9 cellular contexts compared by ENCODE assay signal in the genomic region with DNA sequence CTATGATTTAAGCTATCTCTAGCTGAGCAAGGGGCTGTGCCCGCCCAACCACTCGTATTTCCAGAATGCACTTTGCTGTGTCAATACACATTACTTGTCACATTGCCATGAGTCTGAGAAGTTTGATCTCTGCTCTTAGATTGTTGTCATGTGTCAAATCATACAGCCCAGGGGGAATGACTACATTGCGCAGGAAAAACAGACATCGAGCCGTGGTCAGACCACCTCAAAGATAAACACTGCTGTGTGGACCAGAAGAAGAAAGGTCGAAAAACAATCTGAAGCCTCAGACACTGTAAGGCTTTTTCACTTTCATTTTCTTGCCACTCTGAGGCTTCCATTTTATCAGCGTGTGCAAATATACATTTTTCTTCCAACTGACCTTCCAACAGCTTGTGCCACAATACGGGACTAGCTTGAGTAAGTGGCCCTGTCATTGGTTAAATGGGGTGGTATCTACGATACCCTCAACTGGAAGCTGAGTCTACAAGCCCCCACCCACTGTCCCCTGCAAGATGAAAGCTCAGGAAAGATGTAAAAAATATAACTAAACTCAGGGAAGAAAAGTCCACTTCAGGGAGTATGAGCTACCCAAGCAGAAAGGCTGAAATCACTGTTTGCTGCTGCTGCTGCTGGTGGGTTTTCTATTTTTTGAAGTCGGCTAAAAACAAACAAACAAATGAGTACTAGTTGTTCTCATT.
A peak's percentile ranks its signal among the peaks of the same experiment; 100 is the strongest.
DNase-seq lines count a peak whose midpoint lies in the region; ATAC-seq and TF ChIP-seq lines count a peak whose summit lies in the region.
"Had no signal": no experiment of that assay in that cellular context is flagged by ENCODE, and none has a peak within 500 bp of the region (broad histone marks: within the 10 kb centered on the region; RNA-seq: fewer than 3 reads in every experiment).

No MANE protein-coding gene starts in this region.

- TF ChIP-seq CTCF in C4-2B (conservative IDR thresholded peaks at IDR 0.05) (no peak), PC-9 (conservative IDR thresholded peaks at IDR 0.05) (no peak), fibroblast of pulmonary artery (IDR thresholded peaks at IDR 0.05; ENCODE audit: low read length, missing control alignments) (no peak), parathyroid adenoma (IDR thresholded peaks at IDR 0.05) (no peak)

- H3K4me3 ChIP-seq in PC-9 (peak overlapping the region; percentile 46; the same call in 1 of the 2 replicates), fibroblast of pulmonary artery (replicated peaks; ENCODE audit: low read depth, low read length) (peak overlapping the region; percentile 7), parathyroid adenoma (ENCODE audit: low read depth, low read length) (no peak overlapping the region)

- BruUV-seq in PC-9 (replicated peaks; lab: Mats Ljungman, UMichigan), result no TSS peak

- no peak overlapping the region for H3K4me3 Mint-ChIP-seq in activated CD4-positive, alpha-beta T cell treated with anti-CD3 and anti-CD28 coated beads, Interleukin-2, amount 10 ng/mL, durations not matched to agents 7 days and 5 days
- H3K4me3 Mint-ChIP-seq: activated B cell treated with CpG ODN at 0.5 μM for 24 hours had no signal

- CTCF ChIA-PET in PC-9 (lab: Charles Lee), result no interaction called here
- CTCF ChIA-PET in activated CD4-positive, alpha-beta T cell treated with anti-CD3 and anti-CD28 coated beads, Interleukin-2, amount 10 ng/mL, durations not matched to agents 7 days and 5 days (lab: Charles Lee), result no interaction called here

- H3K9me2 ChIP-seq in PC-9 (ENCODE audit: insufficient read depth), result no peaks in the 10 kb centered on the region

- no peak overlapping the region for H3K27ac Mint-ChIP-seq in activated CD4-positive, alpha-beta T cell treated with anti-CD3 and anti-CD28 coated beads, Interleukin-2, amount 10 ng/mL, durations not matched to agents 7 days and 5 days
- H3K27ac Mint-ChIP-seq: activated B cell treated with CpG ODN at 0.5 μM for 24 hours had no signal

- no peak overlapping the region for H3K9ac ChIP-seq in parathyroid adenoma

- H3K9me3 ChIP-seq in PC-9 (ENCODE audit: insufficient read depth, low read depth), result no peaks in the 10 kb centered on the region
- no peaks in the 10 kb centered on the region for H3K9me3 ChIP-seq in parathyroid adenoma (ENCODE audit: control insufficient read depth, low read length)

- peak overlapping the region; percentile 73; the same call in 1 of the 2 replicates for H2AFZ ChIP-seq in PC-9
- peak overlapping the region; percentile 42 for H2AFZ ChIP-seq in parathyroid adenoma

- H3K36me3 Mint-ChIP-seq in activated CD4-positive, alpha-beta T cell treated with anti-CD3 and anti-CD28 coated beads, Interleukin-2, amount 10 ng/mL, durations not matched to agents 7 days and 5 days (ENCODE audit: low read depth), result no peaks in the 10 kb centered on the region

- ATAC-seq in HG03442 (IDR thresholded peaks at IDR 0.05; ENCODE audit: unreplicated experiment), result no peak

- H3K4me2 ChIP-seq in PC-9 (peak overlapping the region; percentile 78), parathyroid adenoma (ENCODE audit: low read length) (no peak overlapping the region)

- H3K9me3 Mint-ChIP-seq in activated CD4-positive, alpha-beta T cell treated with anti-CD3 and anti-CD28 coated beads, Interleukin-2, amount 10 ng/mL, durations not matched to agents 7 days and 5 days, result no peaks in the 10 kb centered on the region
- H3K9me3 Mint-ChIP-seq: activated B cell treated with CpG ODN at 0.5 μM for 24 hours had no signal

- H3K79me2 ChIP-seq in PC-9 (ENCODE audit: low read depth) (no peaks in the 10 kb centered on the region), parathyroid adenoma (no peaks in the 10 kb centered on the region)

- intact Hi-C loops in PC-9 (cut with micrococcal nuclease; ENCODE audit: unreplicated experiment), result loop anchor here (2.0 kb wide), 1 partner anchor 69 kb away; no protein-coding TSS in a partner anchor

- H3K27me3 ChIP-seq in PC-9 (ENCODE audit: insufficient read depth, low read depth), result no peaks in the 10 kb centered on the region
- H3K27me3 ChIP-seq in parathyroid adenoma (ENCODE audit: control insufficient read depth, insufficient read depth, low read length), result no peaks in the 10 kb centered on the region

- peaks cover 26% of the 10 kb centered on the region for H3K4me1 ChIP-seq in PC-9 (replicated peaks; ENCODE audit: insufficient read depth)
- no peaks in the 10 kb centered on the region for H3K4me1 ChIP-seq in parathyroid adenoma

- H3K27me3 Mint-ChIP-seq in activated CD4-positive, alpha-beta T cell treated with anti-CD3 and anti-CD28 coated beads, Interleukin-2, amount 10 ng/mL, durations not matched to agents 7 days and 5 days, result no peaks in the 10 kb centered on the region
- H3K27me3 Mint-ChIP-seq: activated B cell treated with CpG ODN at 0.5 μM for 24 hours had no signal

- DNase-seq in PC-9, result peak; percentile 19 to 80
- DNase-seq in fibroblast of pulmonary artery (ENCODE audit: low read depth), result peak; percentile 37
- no peak for DNase-seq in NCI-H2171 treated with DMSO at 0.1 percent for 48 hours (lab: John Stamatoyannopoulos, UW)
- DNase-seq in activated CD4-positive, alpha-beta T cell treated with anti-CD3 and anti-CD28 coated beads, Interleukin-2, amount 10 ng/mL, durations not matched to agents 7 days and 5 days, result no peak
- DNase-seq in OCI-M2 (lab: John Stamatoyannopoulos, UW; ENCODE audit: unreplicated experiment), result no peak
- DNase-seq: activated B cell treated with CpG ODN at 0.5 μM for 24 hours had no signal

- POLR2A ChIA-PET in PC-9 (lab: Charles Lee; ENCODE audit: unreplicated experiment), result no interaction called here
- POLR2A ChIA-PET in activated CD4-positive, alpha-beta T cell treated with anti-CD3 and anti-CD28 coated beads, Interleukin-2, amount 10 ng/mL, durations not matched to agents 7 days and 5 days (lab: Charles Lee), result no interaction called here

- H3K4me1 Mint-ChIP-seq in activated CD4-positive, alpha-beta T cell treated with anti-CD3 and anti-CD28 coated beads, Interleukin-2, amount 10 ng/mL, durations not matched to agents 7 days and 5 days, result peaks cover 7% of the 10 kb centered on the region
- H3K4me1 Mint-ChIP-seq: activated B cell treated with CpG ODN at 0.5 μM for 24 hours had no signal

- 0 out of 2 replicates have a peak, but pooled peaks cover 6% of the 10 kb centered on the region for H3F3A ChIP-seq in PC-9 (ENCODE audit: insufficient read depth, low read depth)

- no peaks in the 10 kb centered on the region for H4K20me1 ChIP-seq in PC-9 (ENCODE audit: insufficient read depth)

- H3K27ac ChIP-seq in C4-2B (peak overlapping the region; percentile 57; the same call in 1 of the 2 replicates), PC-9 (peak overlapping the region; percentile 67), parathyroid adenoma (no peak overlapping the region)

- H3K36me3 ChIP-seq in PC-9 (ENCODE audit: low read depth) (no peaks in the 10 kb centered on the region), parathyroid adenoma (ENCODE audit: control insufficient read depth, insufficient read depth, low read length) (no peaks in the 10 kb centered on the region)

Comparison
In these comparisons a context has a peak if more than half of its experiments do, and no peak if none do; other contexts are left out.
1. DNase-seq: peak in PC-9 (2 of 2) and fibroblast of pulmonary artery (single experiment); none in NCI-H2171 treated with DMSO at 0.1 percent for 48 hours (single experiment), activated CD4-positive, alpha-beta T cell treated with anti-CD3 and anti-CD28 coated beads, Interleukin-2, amount 10 ng/mL, durations not matched to agents 7 days and 5 days (single experiment) and OCI-M2 (single experiment).